ENCODE assay signal across 1 cellular context in the genomic region with DNA sequence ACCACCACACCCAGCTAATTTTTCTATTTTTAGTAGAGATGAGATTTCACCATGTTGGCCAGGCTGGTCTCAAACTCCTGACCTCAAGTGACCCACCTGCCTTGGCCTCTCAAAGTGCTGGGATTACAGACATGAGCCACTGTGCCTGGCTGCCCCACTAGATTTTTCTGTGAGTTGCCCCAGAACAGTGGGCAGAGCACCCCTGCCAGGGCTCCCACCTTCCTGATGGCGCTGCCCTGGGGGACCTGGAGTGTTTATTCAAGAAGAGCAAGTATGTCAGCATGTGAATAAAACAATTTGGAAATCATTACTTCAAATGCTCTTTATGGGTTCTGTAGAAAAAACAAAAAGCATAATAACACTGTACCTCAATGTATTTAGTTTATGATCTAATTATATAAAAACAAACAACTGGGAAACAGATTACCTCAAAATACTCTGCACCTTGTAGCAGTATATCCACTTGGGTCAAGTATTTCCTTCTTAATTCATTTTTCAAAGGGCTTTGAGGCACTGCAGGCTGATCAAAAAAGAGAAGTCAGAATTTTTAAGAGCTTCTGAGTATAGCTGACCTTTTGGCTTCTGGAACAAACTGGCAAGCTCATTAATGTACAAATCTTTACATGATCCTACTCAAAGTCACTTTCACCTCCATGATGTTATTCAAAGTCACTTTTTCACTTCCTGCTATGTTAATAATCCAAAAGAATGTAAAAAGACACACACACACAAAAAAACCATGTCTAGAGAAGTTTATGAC.
TF ChIP-seq lines count a peak whose summit lies in the region.

No MANE protein-coding gene starts in this region.

TF ChIP-seq in GM12878, 131 proteins besides CTCF, POLR2A, EP300 and RAD21:
- TF ChIP-seq RELA (IDR thresholded peaks at IDR 0.05; ENCODE audit: borderline replicate concordance, partially characterized antibody) (no peak), POLR2AphosphoS2 (IDR thresholded peaks at IDR 0.05; ENCODE audit: low read depth, low read length) (no peak), NR2F1 (conservative IDR thresholded peaks at IDR 0.05) (peak; percentile 92), NFIC (IDR thresholded peaks at IDR 0.05; ENCODE audit: low read depth, low read length) (no peak), TARDBP (IDR thresholded peaks at IDR 0.05; ENCODE audit: borderline replicate concordance) (no peak), NBN (IDR thresholded peaks at IDR 0.05) (no peak), MEF2B (IDR thresholded peaks at IDR 0.05; ENCODE audit: partially characterized antibody, poor library complexity, severe bottlenecking) (peak; percentile 22), MTA2 (IDR thresholded peaks at IDR 0.05; ENCODE audit: low read depth) (peak; percentile 43), SPI1 (IDR thresholded peaks at IDR 0.05; ENCODE audit: borderline replicate concordance, insufficient read depth, low read depth, low read length) (peak; percentile 24; the same call in 1 of the 2 replicates), CREB1 (IDR thresholded peaks at IDR 0.05; ENCODE audit: low read depth) (no peak)
